2 cellular contexts compared by ENCODE assay signal in the genomic region with DNA sequence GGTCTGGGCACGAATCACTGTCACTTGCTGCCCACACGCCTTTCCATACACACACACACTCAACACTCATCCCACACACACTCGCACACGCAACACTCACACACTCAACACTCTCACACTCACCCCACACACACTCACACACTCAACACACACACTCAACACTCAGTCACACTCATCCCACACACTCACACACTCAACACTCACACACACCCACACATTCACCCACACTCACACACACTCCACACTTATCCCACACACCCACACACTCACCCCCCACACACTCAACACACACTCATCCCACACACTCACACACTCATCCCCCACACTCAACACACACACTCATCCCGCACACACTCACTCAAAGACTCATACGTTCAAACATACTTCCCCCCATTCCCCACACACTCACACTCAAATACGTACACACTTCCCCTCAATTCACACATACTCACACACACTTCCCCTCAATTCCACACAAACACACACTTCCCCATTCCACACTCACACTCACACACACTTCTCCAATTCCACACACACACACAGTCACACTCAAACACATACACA.
TF ChIP-seq lines count a peak whose summit lies in the region.

No MANE protein-coding gene starts in this region.

TF ChIP-seq in HEK293, 187 proteins besides CTCF, POLR2A, EP300 and RAD21 (continues in another document):
- TF ChIP-seq ZNF354C (tag by site-specific recombination; IDR thresholded peaks at IDR 0.05; ENCODE audit: borderline replicate concordance, low read depth): no peak
- no peak for TF ChIP-seq MEIS1 (CRISPR knock-in tag; IDR thresholded peaks at IDR 0.05; ENCODE audit: borderline replicate concordance)
- TF ChIP-seq ZIC2 (tag by site-specific recombination; IDR thresholded peaks at IDR 0.05): 0 out of 2 replicates have a peak, but pooled peaks have one; percentile 2
- 0 out of 2 replicates have a peak, but pooled peaks have one; percentile 43 for TF ChIP-seq ZNF311 (tag by site-specific recombination; IDR thresholded peaks at IDR 0.05; ENCODE audit: borderline replicate concordance)
- TF ChIP-seq, protein P1, sequence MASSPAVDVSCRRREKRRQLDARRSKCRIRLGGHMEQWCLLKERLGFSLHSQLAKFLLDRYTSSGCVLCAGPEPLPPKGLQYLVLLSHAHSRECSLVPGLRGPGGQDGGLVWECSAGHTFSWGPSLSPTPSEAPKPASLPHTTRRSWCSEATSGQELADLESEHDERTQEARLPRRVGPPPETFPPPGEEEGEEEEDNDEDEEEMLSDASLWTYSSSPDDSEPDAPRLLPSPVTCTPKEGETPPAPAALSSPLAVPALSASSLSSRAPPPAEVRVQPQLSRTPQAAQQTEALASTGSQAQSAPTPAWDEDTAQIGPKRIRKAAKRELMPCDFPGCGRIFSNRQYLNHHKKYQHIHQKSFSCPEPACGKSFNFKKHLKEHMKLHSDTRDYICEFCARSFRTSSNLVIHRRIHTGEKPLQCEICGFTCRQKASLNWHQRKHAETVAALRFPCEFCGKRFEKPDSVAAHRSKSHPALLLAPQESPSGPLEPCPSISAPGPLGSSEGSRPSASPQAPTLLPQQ (tag by site-specific recombination; IDR thresholded peaks at IDR 0.05): no peak
- 0 out of 2 replicates have a peak, but pooled peaks have one; percentile 32 for TF ChIP-seq ZNF175 (tag by site-specific recombination; IDR thresholded peaks at IDR 0.05)
- TF ChIP-seq ZNF394 (tag by site-specific recombination; IDR thresholded peaks at IDR 0.05; ENCODE audit: borderline replicate concordance): no peak
- TF ChIP-seq ZFP3 (tag by site-specific recombination; IDR thresholded peaks at IDR 0.05; ENCODE audit: low read depth): no peak
- peak; percentile 100 for TF ChIP-seq ZFHX2 (tag by site-specific recombination; conservative IDR thresholded peaks at IDR 0.05)
- no peak for TF ChIP-seq MZF1 (tag by site-specific recombination; IDR thresholded peaks at IDR 0.05; ENCODE audit: borderline replicate concordance)
- peak; percentile 20; the same call in 1 of the 2 replicates for TF ChIP-seq ZNF398 (tag by site-specific recombination; IDR thresholded peaks at IDR 0.05)
- no peak for TF ChIP-seq GLIS1 (tag by site-specific recombination; IDR thresholded peaks at IDR 0.05)
- TF ChIP-seq, protein P2, sequence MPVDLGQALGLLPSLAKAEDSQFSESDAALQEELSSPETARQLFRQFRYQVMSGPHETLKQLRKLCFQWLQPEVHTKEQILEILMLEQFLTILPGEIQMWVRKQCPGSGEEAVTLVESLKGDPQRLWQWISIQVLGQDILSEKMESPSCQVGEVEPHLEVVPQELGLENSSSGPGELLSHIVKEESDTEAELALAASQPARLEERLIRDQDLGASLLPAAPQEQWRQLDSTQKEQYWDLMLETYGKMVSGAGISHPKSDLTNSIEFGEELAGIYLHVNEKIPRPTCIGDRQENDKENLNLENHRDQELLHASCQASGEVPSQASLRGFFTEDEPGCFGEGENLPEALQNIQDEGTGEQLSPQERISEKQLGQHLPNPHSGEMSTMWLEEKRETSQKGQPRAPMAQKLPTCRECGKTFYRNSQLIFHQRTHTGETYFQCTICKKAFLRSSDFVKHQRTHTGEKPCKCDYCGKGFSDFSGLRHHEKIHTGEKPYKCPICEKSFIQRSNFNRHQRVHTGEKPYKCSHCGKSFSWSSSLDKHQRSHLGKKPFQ (tag by site-specific recombination; IDR thresholded peaks at IDR 0.05): peak; percentile 36; the same call in 1 of the 2 replicates
- no peak for TF ChIP-seq ZNF610 (tag by site-specific recombination; IDR thresholded peaks at IDR 0.05; ENCODE audit: borderline replicate concordance)
- TF ChIP-seq ZFP69B (tag by site-specific recombination; IDR thresholded peaks at IDR 0.05): no peak
- no peak for TF ChIP-seq ZSCAN16 (tag by site-specific recombination; IDR thresholded peaks at IDR 0.05)
- TF ChIP-seq ZNF391 (tag by site-specific recombination; IDR thresholded peaks at IDR 0.05; ENCODE audit: borderline replicate concordance, low read depth): no peak
- no peak for TF ChIP-seq ZNF571 (tag by site-specific recombination; IDR thresholded peaks at IDR 0.05)
- TF ChIP-seq EGR2 (tag by site-specific recombination; IDR thresholded peaks at IDR 0.05; ENCODE audit: low read depth): peak; percentile 100
- no peak for TF ChIP-seq TSHZ1 (tag by site-specific recombination; IDR thresholded peaks at IDR 0.05; ENCODE audit: borderline replicate concordance)
- no peak for TF ChIP-seq SP3 (tag by site-specific recombination; IDR thresholded peaks at IDR 0.05)

TF ChIP-seq in H1, 55 proteins besides CTCF, POLR2A, EP300 and RAD21:
- TF ChIP-seq KDM5A (IDR thresholded peaks at IDR 0.05; ENCODE audit: low read length) (no peak), SP2 (IDR thresholded peaks at IDR 0.05; ENCODE audit: low read length) (no peak), KDM1A (IDR thresholded peaks at IDR 0.05; ENCODE audit: borderline replicate concordance, low read length) (no peak)
- TF ChIP-seq, protein P3, sequence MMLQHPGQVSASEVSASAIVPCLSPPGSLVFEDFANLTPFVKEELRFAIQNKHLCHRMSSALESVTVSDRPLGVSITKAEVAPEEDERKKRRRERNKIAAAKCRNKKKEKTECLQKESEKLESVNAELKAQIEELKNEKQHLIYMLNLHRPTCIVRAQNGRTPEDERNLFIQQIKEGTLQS (IDR thresholded peaks at IDR 0.05; ENCODE audit: insufficient read depth, low read depth, low read length): no peak
